In genomic region chr1:2315711-2316450, GRCh38 we compare ENCODE assay signal across 10 cellular contexts.
DNase-seq lines count a peak whose midpoint lies in the region; ATAC-seq, FAIRE-seq and TF ChIP-seq lines count a peak whose summit lies in the region.
"Had no signal": no experiment of that assay in that cellular context is flagged by ENCODE, and none has a peak within 500 bp of the region (broad histone marks: within the 10 kb centered on the region; RNA-seq: fewer than 3 reads in every experiment).

No MANE protein-coding gene starts in this region.

- CTCF ChIA-PET in GM12878 (lab: Yijun Ruan, JAX): interaction anchor here (0.7 to 2.5 kb wide), 5 partner anchors 24 to 121 kb away, joined by 3 to 12 read pairs (median 3); partner anchors contain the start of gene FAAP20

- H3K4me1 Mint-ChIP-seq in stimulated activated naive CD8-positive, alpha-beta T cell treated with anti-CD3 and anti-CD28 coated beads, Interleukin-15, Interleukin-2, amounts not matched to agents 100 ng/mL and 50 ng/mL, for 24 hours (ENCODE audit: low read depth): peaks cover 14% of the 10 kb centered on the region
- peaks cover 15% of the 10 kb centered on the region for H3K4me1 Mint-ChIP-seq in nephron

- no peak for FAIRE-seq in GM12878 (lab: Jason Lieb, UNC)

- DNase-seq in stimulated activated naive CD8-positive, alpha-beta T cell treated with anti-CD3 and anti-CD28 coated beads, Interleukin-15, Interleukin-2, amounts not matched to agents 100 U/mL and 50 U/mL, for 24 hours: no peak
- DNase-seq in GM12878 (ENCODE audit: low read depth, low spot score) (no peak), hypothalamus (lab: John Stamatoyannopoulos, UW) (no peak)
- no peak for DNase-seq in stimulated activated naive CD4-positive, alpha-beta T cell (lab: John Stamatoyannopoulos, UW)
- DNase-seq: cortex of kidney, kidney glomerular epithelial cell had no signal

- SMC1A ChIA-PET in GM12878 (lab: Charles Lee; ENCODE audit: uncharacterized antibody, unreplicated experiment): interaction anchor here (1.1 kb wide), 1 partner anchor 82 kb away, joined by 3 read pairs; no protein-coding TSS in a partner anchor

- POLR2A ChIA-PET in GM12878 (lab: Charles Lee): interaction anchor here (0.6 kb wide), 1 partner anchor 81 kb away, joined by 4 read pairs; no protein-coding TSS in a partner anchor

- H3K27ac ChIP-seq in GM12878 (ENCODE audit: control insufficient read depth, insufficient read depth): no peak overlapping the region

- TF ChIP-seq CTCF in GM12878 (IDR thresholded peaks at IDR 0.05 in 2 of 3, conservative IDR thresholded peaks at IDR 0.05 in 1 of 3; ENCODE audit: control insufficient read depth in 2 of 3, extremely low read depth in 1 of 3, insufficient read depth in 1 of 3, low read depth in 3 of 3, low read length in 3 of 3) (no peak), nephron (IDR thresholded peaks at IDR 0.05; ENCODE audit: unreplicated experiment in 3 of 3) (no peak)

- ATAC-seq in stimulated activated naive CD8-positive, alpha-beta T cell treated with anti-CD3 and anti-CD28 coated beads, Interleukin-15, Interleukin-2, amounts not matched to agents 100 U/mL and 50 U/mL, for 24 hours: no peak
- ATAC-seq in GM12878 (no peak), GM18498 (IDR thresholded peaks at IDR 0.05; ENCODE audit: unreplicated experiment) (no peak), GM21723 (IDR thresholded peaks at IDR 0.05; ENCODE audit: unreplicated experiment) (no peak)

- no peak overlapping the region for H3K4me3 ChIP-seq in GM12878

- no peaks in the 10 kb centered on the region for H3K27me3 ChIP-seq in GM12878 (replicated peaks in 1 of 2; ENCODE audit: control insufficient read depth in 2 of 2, insufficient read depth in 2 of 2, low read length in 1 of 2)

- intact Hi-C loops in GM12878 (cut with micrococcal nuclease; ENCODE audit: unreplicated experiment): no loop called here

- no peak overlapping the region for H3K9ac ChIP-seq in GM12878 (ENCODE audit: control insufficient read depth, insufficient read depth, low read length)

- no peaks in the 10 kb centered on the region for H3K27me3 Mint-ChIP-seq in stimulated activated naive CD8-positive, alpha-beta T cell treated with anti-CD3 and anti-CD28 coated beads, Interleukin-15, Interleukin-2, amounts not matched to agents 100 ng/mL and 50 ng/mL, for 24 hours
- no peaks in the 10 kb centered on the region for H3K27me3 Mint-ChIP-seq in nephron (ENCODE audit: low read depth)

- no peaks in the 10 kb centered on the region for H4K20me1 ChIP-seq in GM12878 (ENCODE audit: control insufficient read depth, insufficient read depth)

- RAD21 ChIA-PET in GM12878 (lab: Charles Lee; ENCODE audit: unreplicated experiment): interaction anchor here (0.7 to 3.2 kb wide), 6 partner anchors 16 to 121 kb away, joined by 3 to 18 read pairs (median 5); partner anchors contain the start of gene FAAP20

- WGBS in GM12878 (ENCODE audit: insufficient coverage, insufficient replicate concordance, low lambda C conversion rate, missing lambda C conversion rate): 48% methylated on average over 20 of the region's 21 CpGs

- TF ChIP-seq EP300 in GM12878 (IDR thresholded peaks at IDR 0.05; ENCODE audit: borderline replicate concordance in 1 of 2, control insufficient read depth in 1 of 2, low read depth in 2 of 2, low read length in 2 of 2): no peak

- H3K27ac Mint-ChIP-seq in stimulated activated naive CD8-positive, alpha-beta T cell treated with anti-CD3 and anti-CD28 coated beads, Interleukin-15, Interleukin-2, amounts not matched to agents 100 ng/mL and 50 ng/mL, for 24 hours: no peak overlapping the region
- H3K27ac Mint-ChIP-seq in nephron: peak overlapping the region; percentile 88 to 96 (median 95)

- TF ChIP-seq RAD21 in GM12878 (IDR thresholded peaks at IDR 0.05; ENCODE audit: insufficient read depth, low read depth, low read length): no peak

- H3K36me3 Mint-ChIP-seq in stimulated activated naive CD8-positive, alpha-beta T cell treated with anti-CD3 and anti-CD28 coated beads, Interleukin-15, Interleukin-2, amounts not matched to agents 100 ng/mL and 50 ng/mL, for 24 hours (ENCODE audit: low read depth): no peaks in the 10 kb centered on the region
- H3K36me3 Mint-ChIP-seq in nephron (ENCODE audit: low read depth): no peaks in the 10 kb centered on the region

- no peaks in the 10 kb centered on the region for H3K36me3 ChIP-seq in GM12878 (ENCODE audit: control insufficient read depth in 2 of 2, insufficient read depth in 2 of 2, low read length in 1 of 2)

- in situ Hi-C loops in GM12878 (cut with MboI): no loop called here

- H3K4me3 Mint-ChIP-seq in stimulated activated naive CD8-positive, alpha-beta T cell treated with anti-CD3 and anti-CD28 coated beads, Interleukin-15, Interleukin-2, amounts not matched to agents 100 ng/mL and 50 ng/mL, for 24 hours: peak overlapping the region; percentile 17
- peak overlapping the region; percentile 48 to 72 (median 65) for H3K4me3 Mint-ChIP-seq in nephron

- H3K4me1 ChIP-seq in GM12878 (ENCODE audit: control insufficient read depth, insufficient read depth, low read length): peaks cover 10% of the 10 kb centered on the region

- TF ChIP-seq POLR2A in GM12878 (IDR thresholded peaks at IDR 0.05; ENCODE audit: low read depth, low read length): no peak

- H3K79me2 ChIP-seq in GM12878 (ENCODE audit: control insufficient read depth, insufficient read depth, low read length): no peaks in the 10 kb centered on the region

- H2AFZ ChIP-seq in GM12878 (ENCODE audit: control insufficient read depth, low read depth, low read length): peak overlapping the region; percentile 34; the same call in 1 of the 2 replicates

- H3K9me3 Mint-ChIP-seq in stimulated activated naive CD8-positive, alpha-beta T cell treated with anti-CD3 and anti-CD28 coated beads, Interleukin-15, Interleukin-2, amounts not matched to agents 100 ng/mL and 50 ng/mL, for 24 hours: no peaks in the 10 kb centered on the region
- H3K9me3 Mint-ChIP-seq in nephron: no peaks in the 10 kb centered on the region

- peak overlapping the region; percentile 64; the same call in 1 of the 2 replicates for H3K4me2 ChIP-seq in GM12878 (ENCODE audit: control insufficient read depth, insufficient read depth)

- no TSS peak for BruUV-seq in GM12878 (replicated peaks; lab: Mats Ljungman, UMichigan)

- no peaks in the 10 kb centered on the region for H3K9me3 ChIP-seq in GM12878 (replicated peaks; ENCODE audit: control insufficient read depth, insufficient read depth, low read length)

TF ChIP-seq in GM12878, 131 proteins besides CTCF, POLR2A, EP300 and RAD21:
- no peak for TF ChIP-seq TAF1 (IDR thresholded peaks at IDR 0.05; ENCODE audit: borderline replicate concordance, low read depth, low read length)
